ENCODE assay signal across 25 cellular contexts in genomic region chr3:147507638-147508286, GRCh38.
DNase-seq lines count a peak whose midpoint lies in the region; ATAC-seq and TF ChIP-seq lines count a peak whose summit lies in the region.
"Had no signal": no experiment of that assay in that cellular context is flagged by ENCODE, and none has a peak within 500 bp of the region (broad histone marks: within the 10 kb centered on the region; RNA-seq: fewer than 3 reads in every experiment).

No MANE protein-coding gene starts in this region.

- no peaks in the 10 kb centered on the region for H3K9me3 ChIP-seq in right cardiac atrium (ENCODE audit: control insufficient read depth, low read length)
- H3K9me3 ChIP-seq: left lung had no signal

- WGBS in right cardiac atrium, result 79% methylated on average over 3 of the region's 3 CpGs

- peak; percentile 3 for DNase-seq in GM03348 (ENCODE audit: low spot score)
- peak; percentile 94 for DNase-seq in choroid plexus epithelial cell (ENCODE audit: low read depth)
- DNase-seq in right cardiac atrium, result peak in 1 of 3 donors; percentile 36
- peak; percentile 87 for DNase-seq in skeletal muscle cell (ENCODE audit: low read depth)
- DNase-seq in H4 (ENCODE audit: low spot score), result no peak
- DNase-seq in activated T-cell treated with anti-CD3 and anti-CD28 coated beads, Interleukin-2, amount 50 U/mL, for 72 hours, result no peak
- DNase-seq in NCI-H2171 treated with DMSO at 0.1 percent for 48 hours (lab: John Stamatoyannopoulos, UW), result no peak
- no peak for DNase-seq in activated effector memory CD4-positive, alpha-beta T cell treated with anti-CD3 and anti-CD28 coated beads, Interleukin-2, amount 50 U/mL, for 16 hours
- DNase-seq: activated CD4-positive, alpha-beta T cell treated with anti-CD3 and anti-CD28 coated beads for 36 hours; activated CD8-positive, alpha-beta memory T cell treated with anti-CD3 and anti-CD28 coated beads for 24 hours; activated naive CD4-positive, alpha-beta T cell treated with Interleukin-2 at 50 U/mL for 16 hours; activated T-cell treated with anti-CD3 and anti-CD28 coated beads, Interleukin-2, amount 50 U/mL, for 24 hours; amygdala; caudate nucleus; immature natural killer cell; left lung; NCI-H2081; NCI-H345; NCI-H774; small intestine; stimulated activated CD4-positive, alpha-beta T cell treated with anti-CD3 and anti-CD28 coated beads, Interleukin-1b, Interleukin-23, amount 100 ng/mL, for 48 hours; T-helper 2 cell had no signal

- no peaks in the 10 kb centered on the region for H3K36me3 Mint-ChIP-seq in activated T-cell treated with anti-CD3 and anti-CD28 coated beads, Interleukin-2, amount 50 U/mL, for 72 hours (ENCODE audit: insufficient read depth in 2 of 2)
- H3K36me3 Mint-ChIP-seq: immature natural killer cell had no signal

- no peaks in the 10 kb centered on the region for H3K9me3 Mint-ChIP-seq in activated T-cell treated with anti-CD3 and anti-CD28 coated beads, Interleukin-2, amount 50 U/mL, for 72 hours

- no peaks in the 10 kb centered on the region for H3K27me3 Mint-ChIP-seq in activated T-cell treated with anti-CD3 and anti-CD28 coated beads, Interleukin-2, amount 50 U/mL, for 72 hours (ENCODE audit: low read depth)
- H3K27me3 Mint-ChIP-seq: activated CD4-positive, alpha-beta T cell treated with anti-CD3 and anti-CD28 coated beads for 36 hours; activated T-cell treated with anti-CD3 and anti-CD28 coated beads, Interleukin-2, amount 50 U/mL, for 24 hours had no signal

- no peaks in the 10 kb centered on the region for H3K4me1 ChIP-seq in right cardiac atrium (ENCODE audit: control insufficient read depth, insufficient read depth, low read length)
- H3K4me1 ChIP-seq: left lung had no signal

- intact Hi-C loops in right cardiac atrium (cut with DNase I), result no loop called here

- H3K4me3 ChIP-seq in choroid plexus epithelial cell (ENCODE audit: low read depth, low read length) (no peak overlapping the region), right cardiac atrium (ENCODE audit: low read length) (no peak overlapping the region), skeletal muscle cell (ENCODE audit: low read depth, low read length) (no peak overlapping the region)
- H3K4me3 ChIP-seq: hepatocyte, left lung had no signal

- no peak overlapping the region for H3K4me3 Mint-ChIP-seq in activated T-cell treated with anti-CD3 and anti-CD28 coated beads, Interleukin-2, amount 50 U/mL, for 72 hours
- H3K4me3 Mint-ChIP-seq: activated CD4-positive, alpha-beta T cell treated with anti-CD3 and anti-CD28 coated beads for 36 hours; activated T-cell treated with anti-CD3 and anti-CD28 coated beads, Interleukin-2, amount 50 U/mL, for 24 hours; immature natural killer cell had no signal

- ATAC-seq in right cardiac atrium, result peak; percentile 43 to 78
- no peak for ATAC-seq in activated T-cell treated with anti-CD3 and anti-CD28 coated beads, Interleukin-2, amount 50 U/mL, for 72 hours (replicated peaks in 1 of 2)
- ATAC-seq: activated CD4-positive, alpha-beta T cell treated with anti-CD3 and anti-CD28 coated beads for 36 hours; left lung; SK-N-SH treated with all-trans-retinoic acid at 6 μM for 48 hours had no signal

- H3K4me1 Mint-ChIP-seq in activated T-cell treated with anti-CD3 and anti-CD28 coated beads, Interleukin-2, amount 50 U/mL, for 72 hours (ENCODE audit: low read depth), result no peaks in the 10 kb centered on the region
- H3K4me1 Mint-ChIP-seq: activated CD4-positive, alpha-beta T cell treated with anti-CD3 and anti-CD28 coated beads for 36 hours; immature natural killer cell had no signal

- H3K27ac ChIP-seq in right cardiac atrium (ENCODE audit: low read length), result no peak overlapping the region
- H3K27ac ChIP-seq: C4-2B, hepatocyte, left lung had no signal

- no peaks in the 10 kb centered on the region for H3K27me3 ChIP-seq in right cardiac atrium (ENCODE audit: control insufficient read depth, insufficient read depth)
- H3K27me3 ChIP-seq: hepatocyte, left lung had no signal

- peak; percentile 1 for TF ChIP-seq CTCF in choroid plexus epithelial cell (conservative IDR thresholded peaks at IDR 0.05; ENCODE audit: low read depth, low read length)

- H3K27ac Mint-ChIP-seq in activated T-cell treated with anti-CD3 and anti-CD28 coated beads, Interleukin-2, amount 50 U/mL, for 72 hours, result no peak overlapping the region
- H3K27ac Mint-ChIP-seq: activated CD4-positive, alpha-beta T cell treated with anti-CD3 and anti-CD28 coated beads for 36 hours; activated T-cell treated with anti-CD3 and anti-CD28 coated beads, Interleukin-2, amount 50 U/mL, for 24 hours; immature natural killer cell had no signal

Comparison
In these comparisons a context has a peak if more than half of its experiments do, and no peak if none do; other contexts are left out.
1. DNase-seq: peak in GM03348 (single experiment), choroid plexus epithelial cell (single experiment) and skeletal muscle cell (single experiment); none in H4 (single experiment), activated T-cell treated with anti-CD3 and anti-CD28 coated beads, Interleukin-2, amount 50 U/mL, for 72 hours (0 of 2), NCI-H2171 treated with DMSO at 0.1 percent for 48 hours (single experiment) and activated effector memory CD4-positive, alpha-beta T cell treated with anti-CD3 and anti-CD28 coated beads, Interleukin-2, amount 50 U/mL, for 16 hours (single experiment).
2. ATAC-seq: peak in right cardiac atrium (2 of 2); none in activated T-cell treated with anti-CD3 and anti-CD28 coated beads, Interleukin-2, amount 50 U/mL, for 72 hours (0 of 2).